16 cellular contexts compared by ENCODE assay signal in genomic region chr2:172239944-172240590, GRCh38.
DNase-seq lines count a peak whose midpoint lies in the region; ATAC-seq, FAIRE-seq and TF ChIP-seq lines count a peak whose summit lies in the region.
"Had no signal": no experiment of that assay in that cellular context is flagged by ENCODE, and none has a peak within 500 bp of the region (broad histone marks: within the 10 kb centered on the region; RNA-seq: fewer than 3 reads in every experiment).

No MANE protein-coding gene starts in this region.

- H3K9ac ChIP-seq in PC-3 (ENCODE audit: low read length) (no peak overlapping the region), H1 (replicated peaks in 1 of 4; ENCODE audit: extremely low read depth in 1 of 4, low read depth in 3 of 4, low read length in 3 of 4) (no peak overlapping the region)
- H3K9ac ChIP-seq: BLaER1 treated with 17β-estradiol and CSF1 and Interleukin-3, amounts not matched to agents 10 nM and 100 nM had no signal

- H3K4me2 ChIP-seq in PC-3 (ENCODE audit: low read length), result no peak overlapping the region
- H3K4me2 ChIP-seq in H1 (ENCODE audit: insufficient read depth in 1 of 2, low read depth in 2 of 2, low read length in 2 of 2), result no peak overlapping the region
- H3K4me2 ChIP-seq: BLaER1 treated with 17β-estradiol and CSF1 and Interleukin-3, amounts not matched to agents 10 nM and 100 nM had no signal

- H3K4ac ChIP-seq in H1 (replicated peaks; ENCODE audit: insufficient read length, low read depth, low read length), result no peak overlapping the region

- H2BK120ac ChIP-seq in H1 (replicated peaks; ENCODE audit: low read depth, low read length), result no peak overlapping the region

- 0 out of 2 replicates have a peak overlapping the region, but pooled peaks have one; percentile 25 for H2BK15ac ChIP-seq in H1 (ENCODE audit: low read length)

- TF ChIP-seq EP300 in H1 (IDR thresholded peaks at IDR 0.05; ENCODE audit: borderline replicate concordance in 1 of 2, low read depth in 2 of 2, low read length in 2 of 2), result no peak

- WGBS in H1 (ENCODE audit: extremely low coverage in 1 of 2, insufficient coverage in 1 of 2, insufficient read length in 1 of 2, insufficient replicate concordance in 2 of 2, low coverage in 1 of 2, low lambda C conversion rate in 2 of 2, missing lambda C conversion rate in 1 of 2), 2 experiments, result 94% methylated on average over 8 of the region's 8 CpGs; no CpG with 5 or more reads in 1 of the 2 experiments

- BruUV-seq in PC-3 (replicated peaks; lab: Mats Ljungman, UMichigan), result no TSS peak

- H3K9me3 ChIP-seq in PC-3 (ENCODE audit: low read length) (no peaks in the 10 kb centered on the region), H1 (ENCODE audit: insufficient read depth in 2 of 2, low read depth in 1 of 2, low read length in 1 of 2) (no peaks in the 10 kb centered on the region)
- H3K9me3 ChIP-seq: BLaER1 treated with 17β-estradiol and CSF1 and Interleukin-3, amounts not matched to agents 10 nM and 100 nM; HAP-1; lower lobe of right lung had no signal

- H3K4me3 ChIP-seq in PC-3 (ENCODE audit: low read length) (no peak overlapping the region), H1 (ENCODE audit: extremely low read depth in 1 of 4, insufficient read depth in 2 of 4, low read depth in 3 of 4, low read length in 4 of 4) (no peak overlapping the region)
- H3K4me3 ChIP-seq: BLaER1 treated with 17β-estradiol and CSF1 and Interleukin-3, amounts not matched to agents 10 nM and 100 nM; HAP-1; lower lobe of right lung had no signal

- peak; percentile 58 for DNase-seq in HCEC 1CT
- peak; percentile 48 for DNase-seq in PC-3
- no peak for DNase-seq in H1 (ENCODE audit: low read depth in 1 of 2, low spot score in 2 of 2)
- DNase-seq in renal cortical epithelial cell (ENCODE audit: low read depth), result peak; percentile 50
- no peak for DNase-seq in GM10266 (ENCODE audit: extremely low spot score)
- no peak for DNase-seq in D341Med (ENCODE audit: low spot score)
- DNase-seq in GDM1 (lab: John Stamatoyannopoulos, UW), result no peak
- DNase-seq: lower lobe of right lung; naive thymus-derived CD4-positive, alpha-beta T cell; Right ventricle myocardium superior; small intestine; T-helper 17 cell had no signal

- H3K23ac ChIP-seq in H1 (ENCODE audit: insufficient read length), result no peak overlapping the region

- FAIRE-seq in H1 (lab: Jason Lieb, UNC), result no peak
- FAIRE-seq: endometrium, small intestine had no signal

- intact Hi-C loops in PC-3 (cut with micrococcal nuclease), result no loop called here

- TF ChIP-seq CTCF in PC-3 (conservative IDR thresholded peaks at IDR 0.05; ENCODE audit: low read depth, low read length), result no peak
- TF ChIP-seq CTCF in H1 (IDR thresholded peaks at IDR 0.05; ENCODE audit: control extremely low read depth in 1 of 3, insufficient read depth in 1 of 3, low read depth in 1 of 3, low read length in 3 of 3), result no peak
- TF ChIP-seq CTCF in GM10266 (IDR thresholded peaks at IDR 0.05; ENCODE audit: control insufficient read depth, insufficient read depth, low read depth, missing control alignments), result no peak

- no peak overlapping the region for H4K5ac ChIP-seq in H1 (ENCODE audit: insufficient read length, low read depth, low read length)

- TF ChIP-seq RAD21 in H1 (IDR thresholded peaks at IDR 0.05 in 1 of 2, conservative IDR thresholded peaks at IDR 0.05 in 1 of 2; ENCODE audit: low read depth in 2 of 2, low read length in 2 of 2), result no peak

- H4K8ac ChIP-seq in H1 (ENCODE audit: extremely low read depth, insufficient read depth, low read length), result no peak overlapping the region

- H3K4me1 ChIP-seq in PC-3 (ENCODE audit: insufficient read depth, low read length) (peaks cover 15% of the 10 kb centered on the region), H1 (replicated peaks in 1 of 4; ENCODE audit: control insufficient read depth in 3 of 4, insufficient read depth in 4 of 4, low read length in 3 of 4) (peaks cover 0 to 11% (median 3%) of the 10 kb centered on the region in 4 experiments; a peak in 2 of 7 replicates)

- no peaks in the 10 kb centered on the region for H3K36me3 ChIP-seq in PC-3 (ENCODE audit: low read depth, low read length)
- H3K36me3 ChIP-seq in H1 (ENCODE audit: control insufficient read depth in 2 of 4, insufficient read depth in 4 of 4, low read length in 3 of 4), result no peaks in the 10 kb centered on the region
- H3K36me3 ChIP-seq: BLaER1 treated with 17β-estradiol and CSF1 and Interleukin-3, amounts not matched to agents 10 nM and 100 nM; HAP-1; lower lobe of right lung had no signal

- H3K23me2 ChIP-seq in H1 (ENCODE audit: low read depth, low read length), result peaks cover 4% of the 10 kb centered on the region; the same call in 1 of the 2 replicates

- no peak overlapping the region for H4K91ac ChIP-seq in H1 (replicated peaks; ENCODE audit: insufficient read length, low read length)

- no peak overlapping the region for H2AK5ac ChIP-seq in H1 (ENCODE audit: low read depth, low read length)

- TF ChIP-seq POLR2A in H1 (IDR thresholded peaks at IDR 0.05; ENCODE audit: control extremely low read depth in 1 of 2, low read depth in 2 of 2, low read length in 2 of 2), result no peak

- no peak overlapping the region for H3K14ac ChIP-seq in H1 (ENCODE audit: insufficient read length)

- CTCF ChIA-PET in PC-3 (lab: Charles Lee) (interaction anchor here (0.6 kb wide), 1 partner anchor 65 kb away, joined by 5 read pairs; no protein-coding TSS in a partner anchor), H1 (lab: Charles Lee; ENCODE audit: partially characterized antibody) (interaction anchor here (1.0 to 1.2 kb wide), 3 partner anchors 20 to 41 kb away, joined by 3 read pairs; no protein-coding TSS in a partner anchor)

- H3K79me2 ChIP-seq in PC-3 (ENCODE audit: low read length) (no peaks in the 10 kb centered on the region), H1 (ENCODE audit: control insufficient read depth in 1 of 2, insufficient read depth in 2 of 2, low read length in 2 of 2) (no peaks in the 10 kb centered on the region)

- no peak overlapping the region for H2BK5ac ChIP-seq in H1 (ENCODE audit: low read depth, low read length)

- H3K27ac ChIP-seq in PC-3 (ENCODE audit: low read length) (no peak overlapping the region), H1 (ENCODE audit: low read depth, low read length) (no peak overlapping the region)
- H3K27ac ChIP-seq: BLaER1 treated with 17β-estradiol and CSF1 and Interleukin-3, amounts not matched to agents 10 nM and 100 nM; lower lobe of right lung had no signal

- ATAC-seq in PC-3, result peak; percentile 60; the same call in 1 of the 2 replicates
- ATAC-seq: activated T-helper 17 cell treated with anti-CD3 and anti-CD28 coated beads, Interleukin-2, amount 50 U/mL, for 72 hours; lower lobe of right lung; naive thymus-derived CD4-positive, alpha-beta T cell; T-helper 17 cell had no signal

- H3K27me3 ChIP-seq in PC-3 (ENCODE audit: low read length) (no peaks in the 10 kb centered on the region), H1 (replicated peaks in 1 of 4; ENCODE audit: control insufficient read depth in 3 of 4, extremely low read depth in 1 of 4, insufficient read depth in 3 of 4, low read length in 3 of 4) (peaks cover 0 to 13% (median 4%) of the 10 kb centered on the region in 4 experiments; a peak in 4 of 7 replicates)

- POLR2A ChIA-PET in PC-3 (lab: Charles Lee; ENCODE audit: unreplicated experiment) (no interaction called here), H1 (lab: Charles Lee; ENCODE audit: partially characterized antibody) (interaction anchor here (1.0 to 1.5 kb wide), 2 partner anchors 9 to 188 kb away, joined by 3 read pairs; partner anchors contain the start of gene ITGA6)

- H3K56ac ChIP-seq in H1 (replicated peaks; ENCODE audit: insufficient read length, low read depth, low read length), result no peak overlapping the region

- H3K79me1 ChIP-seq in H1 (ENCODE audit: low read depth, low read length), result no peaks in the 10 kb centered on the region

- H2AFZ ChIP-seq in PC-3 (ENCODE audit: low read length) (peak overlapping the region; percentile 45; the same call in 1 of the 2 replicates), H1 (ENCODE audit: low read length) (no peak overlapping the region)

- no peaks in the 10 kb centered on the region for H3K9me2 ChIP-seq in PC-3 (replicated peaks; ENCODE audit: low read length)

- H2BK20ac ChIP-seq in H1 (ENCODE audit: low read length), result 0 out of 2 replicates have a peak overlapping the region, but pooled peaks have one; percentile 15

- H3F3A ChIP-seq in PC-3 (ENCODE audit: low read length, unreplicated experiment), result no peaks in the 10 kb centered on the region

- H4K20me1 ChIP-seq in PC-3 (ENCODE audit: low read length), result no peaks in the 10 kb centered on the region
- H4K20me1 ChIP-seq in H1 (replicated peaks in 1 of 2; ENCODE audit: control insufficient read depth in 1 of 2, insufficient read depth in 2 of 2, low read length in 2 of 2), result no peaks in the 10 kb centered on the region
- H4K20me1 ChIP-seq: BLaER1 treated with 17β-estradiol and CSF1 and Interleukin-3, amounts not matched to agents 10 nM and 100 nM had no signal

- no peak overlapping the region; the same call in 1 of the 2 replicates for H2BK12ac ChIP-seq in H1 (ENCODE audit: low read depth, low read length)

- H3K18ac ChIP-seq in H1 (ENCODE audit: extremely low read depth, low read length), result no peak overlapping the region

TF ChIP-seq in H1, 55 proteins besides CTCF, POLR2A, EP300 and RAD21:
- TF ChIP-seq SRF (IDR thresholded peaks at IDR 0.05; ENCODE audit: low read depth, low read length), result no peak
- no peak for TF ChIP-seq POU5F1 (IDR thresholded peaks at IDR 0.05; ENCODE audit: low read depth, low read length)
- TF ChIP-seq RBBP5 (IDR thresholded peaks at IDR 0.05; ENCODE audit: borderline replicate concordance, low read depth, low read length), result no peak
- TF ChIP-seq SIX5 (IDR thresholded peaks at IDR 0.05; ENCODE audit: low read depth, low read length), result no peak
- no peak for TF ChIP-seq NRF1 (IDR thresholded peaks at IDR 0.05; ENCODE audit: low read depth, low read length)

Comparison
In these comparisons a context has a peak if more than half of its experiments do, and no peak if none do; other contexts are left out.
1. DNase-seq: peak in HCEC 1CT (single experiment), PC-3 (single experiment) and renal cortical epithelial cell (single experiment); none in H1 (0 of 2), GM10266 (single experiment), D341Med (single experiment) and GDM1 (single experiment).